ENCODE assay signal across 11 cellular contexts in genomic region chr1:111141245-111141644, GRCh38. TPM values are rescaled to one million over a fixed set of nuclear protein-coding genes. Genes with fewer than 3 reads are reported as not detected.
A peak's percentile ranks its signal among the peaks of the same experiment; 100 is the strongest.
DNase-seq lines count a peak whose midpoint lies in the region; ATAC-seq and TF ChIP-seq lines count a peak whose summit lies in the region.
"Had no signal": no experiment of that assay in that cellular context is flagged by ENCODE, and none has a peak within 500 bp of the region (broad histone marks: within the 10 kb centered on the region; RNA-seq: fewer than 3 reads in every experiment).

No MANE protein-coding gene starts in this region.

- H3K4me3 ChIP-seq in CD8-positive, alpha-beta T cell (ENCODE audit: low read depth, low read length), result no peak overlapping the region
- H3K4me3 ChIP-seq in MM.1S (ENCODE audit: low read length) (peak overlapping the region; percentile 87; the same call in 1 of the 2 replicates), dorsolateral prefrontal cortex (peak overlapping the region; percentile 63 to 98 (median 91)), neural cell (ENCODE audit: low read length) (peak overlapping the region; percentile 97)

- H3K4me1 ChIP-seq in CD8-positive, alpha-beta T cell (ENCODE audit: insufficient read depth, low read length), result peaks cover 60% of the 10 kb centered on the region
- no peaks in the 10 kb centered on the region for H3K4me1 ChIP-seq in MM.1S (ENCODE audit: low read length)

- TF ChIP-seq RAD21 in neural cell (conservative IDR thresholded peaks at IDR 0.05), result no peak

- no peaks in the 10 kb centered on the region for H3K9me3 Mint-ChIP-seq in CD8-positive, alpha-beta T cell

- TF ChIP-seq CTCF in CD8-positive, alpha-beta T cell (IDR thresholded peaks at IDR 0.05), result no peak
- TF ChIP-seq CTCF in MM.1S (IDR thresholded peaks at IDR 0.05; ENCODE audit: low read length) (no peak), dorsolateral prefrontal cortex (IDR thresholded peaks at IDR 0.05 in 54 of 56, conservative IDR thresholded peaks at IDR 0.05 in 2 of 56; ENCODE audit: low read depth in 1 of 56, partially characterized antibody in 56 of 56) (no peak), neural cell (IDR thresholded peaks at IDR 0.05; ENCODE audit: poor library complexity, severe bottlenecking) (no peak)

- no peak overlapping the region for H3K27ac ChIP-seq in CD8-positive, alpha-beta T cell (ENCODE audit: low read depth, low read length)
- H3K27ac ChIP-seq in MM.1S (ENCODE audit: low read length) (no peak overlapping the region), dorsolateral prefrontal cortex (peak overlapping the region in 1 of 59 donors; percentile 93), neural cell (ENCODE audit: low read length) (no peak overlapping the region)

- H3K27me3 Mint-ChIP-seq in CD8-positive, alpha-beta T cell (ENCODE audit: low read depth), result no peaks in the 10 kb centered on the region

- peaks cover 63% of the 10 kb centered on the region for H3K4me1 Mint-ChIP-seq in CD8-positive, alpha-beta T cell (ENCODE audit: low read depth)

- no peak for TF ChIP-seq EP300 in neural cell (conservative IDR thresholded peaks at IDR 0.05; ENCODE audit: poor library complexity, severe bottlenecking)

- H3K36me3 ChIP-seq in CD8-positive, alpha-beta T cell (ENCODE audit: insufficient read depth, low read length), result no peaks in the 10 kb centered on the region
- H3K36me3 ChIP-seq in MM.1S (replicated peaks; ENCODE audit: insufficient read depth, low read length), result no peaks in the 10 kb centered on the region
- no peaks in the 10 kb centered on the region for H3K36me3 ChIP-seq in neural cell (ENCODE audit: insufficient read depth, low read length)

- H3K36me3 Mint-ChIP-seq in CD8-positive, alpha-beta T cell, result peaks cover 36% of the 10 kb centered on the region

- no peak overlapping the region for H2AFZ ChIP-seq in MM.1S (ENCODE audit: low read length)
- H2AFZ ChIP-seq in neural cell (ENCODE audit: low read depth, low read length), result no peak overlapping the region

- DNase-seq in CD8-positive, alpha-beta T cell, result no peak
- no peak for DNase-seq in MM.1S
- no peak for DNase-seq in dorsolateral prefrontal cortex
- no peak for DNase-seq in RKO (ENCODE audit: low spot score)
- DNase-seq in NCI-H510A (lab: John Stamatoyannopoulos, UW), result no peak
- DNase-seq: activated CD4-positive, alpha-beta T cell treated with anti-CD3 and anti-CD28 coated beads, Interleukin-2, amount 50 U/mL, for 4 hours; left ventricle myocardium superior had no signal

- H3K79me2 ChIP-seq in MM.1S (ENCODE audit: low read length) (peaks cover 54% of the 10 kb centered on the region), neural cell (replicated peaks; ENCODE audit: insufficient read depth, low read length) (peaks cover 54% of the 10 kb centered on the region)

- H3F3A ChIP-seq in MM.1S (ENCODE audit: insufficient read depth, low read length), result no peaks in the 10 kb centered on the region
- H3F3A ChIP-seq in neural cell (ENCODE audit: insufficient read depth, low read length, poor library complexity, severe bottlenecking), result no peaks in the 10 kb centered on the region

- H3K27ac Mint-ChIP-seq in CD8-positive, alpha-beta T cell, result peak overlapping the region; percentile 100

- CTCF ChIA-PET in CD8-positive, alpha-beta T cell (lab: Charles Lee), result no interaction called here

- peak overlapping the region; percentile 66; the same call in 1 of the 2 replicates for H3K9ac ChIP-seq in MM.1S (ENCODE audit: low read length)
- H3K9ac ChIP-seq in neural cell (ENCODE audit: low read length), result peak overlapping the region; percentile 90

- intact Hi-C loops in CD8-positive, alpha-beta T cell (cut with DNase I, micrococcal nuclease), result loop anchor here (2.0 to 10.0 kb wide), 10 partner anchors 46 to 481 kb away; partner anchors contain the start of genes ATP5PB (in 1 of the 2), CD53 (in 1 of the 2), LRIF1 (in 1 of the 2) and WDR77 (in 1 of the 2)
- intact Hi-C loops in dorsolateral prefrontal cortex (cut with DNase I), result no loop called here

- POLR2A ChIA-PET in CD8-positive, alpha-beta T cell (lab: Charles Lee), result no interaction called here

- H3K4me3 Mint-ChIP-seq in CD8-positive, alpha-beta T cell, result peak overlapping the region; percentile 100

- no peaks in the 10 kb centered on the region for H3K27me3 ChIP-seq in CD8-positive, alpha-beta T cell (ENCODE audit: insufficient read depth, low read length)
- H3K27me3 ChIP-seq in MM.1S (replicated peaks; ENCODE audit: insufficient read depth, low read length), result no peaks in the 10 kb centered on the region
- H3K27me3 ChIP-seq in dorsolateral prefrontal cortex, result no peaks in the 10 kb centered on the region
- H3K27me3 ChIP-seq in neural cell (ENCODE audit: insufficient read depth, low read depth, low read length), result no peaks in the 10 kb centered on the region

- H3K9me2 ChIP-seq in MM.1S (replicated peaks; ENCODE audit: insufficient read depth, low read length), result no peaks in the 10 kb centered on the region
- H3K9me2 ChIP-seq in neural cell (ENCODE audit: insufficient read depth, low read length), result no peaks in the 10 kb centered on the region

- no peaks in the 10 kb centered on the region for H3K9me3 ChIP-seq in CD8-positive, alpha-beta T cell (ENCODE audit: low read length)
- H3K9me3 ChIP-seq in MM.1S (replicated peaks; ENCODE audit: insufficient read depth, low read length) (no peaks in the 10 kb centered on the region), neural cell (ENCODE audit: low read length) (no peaks in the 10 kb centered on the region)

- peak overlapping the region; percentile 78 for H3K4me2 ChIP-seq in MM.1S (ENCODE audit: low read depth, low read length)
- H3K4me2 ChIP-seq in neural cell (ENCODE audit: low read length), result peak overlapping the region; percentile 79

- no peak for ATAC-seq in CD8-positive, alpha-beta T cell
- ATAC-seq in GM19463 (IDR thresholded peaks at IDR 0.05; ENCODE audit: unreplicated experiment) (no peak), GM18909 (IDR thresholded peaks at IDR 0.05; ENCODE audit: poor library complexity, unreplicated experiment) (no peak)

- no peaks in the 10 kb centered on the region for H4K20me1 ChIP-seq in MM.1S (ENCODE audit: insufficient read depth, low read length)
- H4K20me1 ChIP-seq in neural cell (ENCODE audit: insufficient read depth), result no peaks in the 10 kb centered on the region

TF ChIP-seq in neural cell, 6 proteins besides CTCF, POLR2A, EP300 and RAD21:
- TF ChIP-seq POLR2AphosphoS5 (IDR thresholded peaks at IDR 0.05), result no peak
- TF ChIP-seq MXI1 (conservative IDR thresholded peaks at IDR 0.05; ENCODE audit: poor library complexity, severe bottlenecking), result no peak
- TF ChIP-seq SMC3 (conservative IDR thresholded peaks at IDR 0.05; ENCODE audit: poor library complexity), result no peak
- TF ChIP-seq REST (IDR thresholded peaks at IDR 0.05; ENCODE audit: borderline replicate concordance), result no peak
- no peak for TF ChIP-seq TAF1 (IDR thresholded peaks at IDR 0.05; ENCODE audit: low read depth)
- no peak for TF ChIP-seq EZH2 (IDR thresholded peaks at IDR 0.05; ENCODE audit: borderline replicate concordance, insufficient read depth, low read length, poor library complexity, severe bottlenecking)

RNA-seq across cellular contexts. Expression of gene CEPT1, which starts 1.2 kb away (rescaled TPM):
- 10 to 100 TPM; 21.5 to 22.9 TPM for total RNA-seq in CD8-positive, alpha-beta T cell
- 10 to 100 TPM; 26.7 to 49.7 (median 38.2) TPM for total RNA-seq in dorsolateral prefrontal cortex
- 49.1 and 51.6 TPM in 2 replicates for polyA plus RNA-seq in neural cell
- polyA minus RNA-seq in neural cell, result 51.9 and 60.2 TPM in 2 replicates

RNA-seq across cellular contexts. Expression of gene DRAM2, which starts 1.4 kb away (rescaled TPM):
- 10 to 100 TPM; 25.5 to 27.1 TPM for total RNA-seq in CD8-positive, alpha-beta T cell
- total RNA-seq in dorsolateral prefrontal cortex, result 10 to 100 TPM; 11.0 to 38.4 (median 22.1) TPM
- 71.0 and 72.2 TPM in 2 replicates for polyA plus RNA-seq in neural cell
- polyA minus RNA-seq in neural cell, result 47.7 and 53.3 TPM in 2 replicates

RNA-seq across cellular contexts. Expression of gene DENND2D, which starts 59.2 kb away (rescaled TPM):
- 10 to 100 TPM; 50.5 to 50.8 TPM for total RNA-seq in CD8-positive, alpha-beta T cell
- 10 to 100 TPM in 2 of 120 experiments, 1 to 10 TPM in 117, under 1 TPM in 1; 0.76 to 13.9 (median 3.6) TPM for total RNA-seq in dorsolateral prefrontal cortex
- not detected in 2 replicates for polyA plus RNA-seq in neural cell
- polyA minus RNA-seq in neural cell, result not detected in 2 replicates
- total RNA-seq: HT1080 had no signal

Comparison
In these comparisons a context has a peak if more than half of its experiments do, and no peak if none do; other contexts are left out.
1. intact Hi-C loops: an anchor here in CD8-positive, alpha-beta T cell (2.0 to 10.0 kb wide); none called in dorsolateral prefrontal cortex.